9 cellular contexts compared by ENCODE assay signal in genomic region chr1:61337037-61337436, GRCh38.
DNase-seq lines count a peak whose midpoint lies in the region; ATAC-seq, FAIRE-seq and TF ChIP-seq lines count a peak whose summit lies in the region.
"Had no signal": no experiment of that assay in that cellular context is flagged by ENCODE, and none has a peak within 500 bp of the region (broad histone marks: within the 10 kb centered on the region; RNA-seq: fewer than 3 reads in every experiment).

No MANE protein-coding gene starts in this region.

- no peak for FAIRE-seq in bronchial epithelial cell (lab: Jason Lieb, UNC)

- peaks cover 28% of the 10 kb centered on the region for H3K4me1 ChIP-seq in lower lobe of right lung
- H3K4me1 ChIP-seq in thoracic aorta (ENCODE audit: control insufficient read depth in 1 of 2, low read depth in 2 of 2): peaks cover 28 to 62% of the 10 kb centered on the region in 2 donors
- no peaks in the 10 kb centered on the region for H3K4me1 ChIP-seq in effector memory CD4-positive, alpha-beta T cell (ENCODE audit: control insufficient read depth, insufficient read depth, low read length, poor library complexity, severe bottlenecking)

- peak; percentile 34 for TF ChIP-seq CTCF in bronchial epithelial cell (IDR thresholded peaks at IDR 0.05; ENCODE audit: insufficient read depth, low read length, severe bottlenecking)
- peak; percentile 15 for TF ChIP-seq CTCF in lower lobe of right lung (IDR thresholded peaks at IDR 0.05)
- TF ChIP-seq CTCF in thoracic aorta (IDR thresholded peaks at IDR 0.05): peak; percentile 10

- H3K4me3 ChIP-seq in bronchial epithelial cell (ENCODE audit: low read depth, low read length): no peak overlapping the region
- no peak overlapping the region for H3K4me3 ChIP-seq in lower lobe of right lung
- no peak overlapping the region for H3K4me3 ChIP-seq in thoracic aorta
- H3K4me3 ChIP-seq in effector memory CD4-positive, alpha-beta T cell (ENCODE audit: insufficient read depth, low read depth, low read length, poor library complexity, severe bottlenecking): no peak overlapping the region

- DNase-seq in NCI-H1105 treated with DMSO at 0.1 percent for 48 hours (lab: John Stamatoyannopoulos, UW) (peak; percentile 37), NCI-H1105 (lab: John Stamatoyannopoulos, UW) (no peak), bronchial epithelial cell (ENCODE audit: low read depth) (peak; percentile 28), lower lobe of right lung (no peak), thoracic aorta (ENCODE audit: low spot score) (no peak), NCI-H187 (lab: John Stamatoyannopoulos, UW) (no peak), midbrain (lab: John Stamatoyannopoulos, UW) (no peak)
- DNase-seq in effector memory CD4-positive, alpha-beta T cell: no peak
- DNase-seq: activated CD4-positive, alpha-beta memory T cell treated with anti-CD3 and anti-CD28 coated beads for 36 hours had no signal

- peak overlapping the region; percentile 83 for H3K27ac ChIP-seq in lower lobe of right lung
- peak overlapping the region; percentile 78 to 89 for H3K27ac ChIP-seq in thoracic aorta
- H3K27ac ChIP-seq in effector memory CD4-positive, alpha-beta T cell (ENCODE audit: insufficient read depth, low read length, poor library complexity, severe bottlenecking): no peak overlapping the region

- H3K9me3 ChIP-seq in lower lobe of right lung (no peaks in the 10 kb centered on the region), thoracic aorta (no peaks in the 10 kb centered on the region)
- no peaks in the 10 kb centered on the region for H3K9me3 ChIP-seq in effector memory CD4-positive, alpha-beta T cell (ENCODE audit: control insufficient read depth, low read length)

- ATAC-seq in lower lobe of right lung (no peak), thoracic aorta (ENCODE audit: insufficient number of reproducible peaks, low FRiP score, low read depth) (no peak)

- intact Hi-C loops in lower lobe of right lung (cut with DNase I): loop anchor here (10.0 kb wide), 1 partner anchor 242 kb away; no protein-coding TSS in a partner anchor

- H3K27me3 ChIP-seq in bronchial epithelial cell (ENCODE audit: control insufficient read depth, insufficient read depth, low read length): no peaks in the 10 kb centered on the region
- no peaks in the 10 kb centered on the region for H3K27me3 ChIP-seq in lower lobe of right lung (ENCODE audit: low read depth)
- no peaks in the 10 kb centered on the region for H3K27me3 ChIP-seq in thoracic aorta (replicated peaks; ENCODE audit: insufficient read depth)
- H3K27me3 ChIP-seq in effector memory CD4-positive, alpha-beta T cell (replicated peaks; ENCODE audit: control insufficient read depth, insufficient read depth, low read length, poor library complexity, severe bottlenecking): no peaks in the 10 kb centered on the region

- H3K36me3 ChIP-seq in bronchial epithelial cell (ENCODE audit: control insufficient read depth, insufficient read depth, low read length) (no peaks in the 10 kb centered on the region), lower lobe of right lung (no peaks in the 10 kb centered on the region), thoracic aorta (peaks cover 3% of the 10 kb centered on the region)
- H3K36me3 ChIP-seq in effector memory CD4-positive, alpha-beta T cell (ENCODE audit: control insufficient read depth, insufficient read depth, low read length): no peaks in the 10 kb centered on the region

Comparison
In these comparisons a context has a peak if more than half of its experiments do, and no peak if none do; other contexts are left out.
1. DNase-seq: peak in NCI-H1105 treated with DMSO at 0.1 percent for 48 hours (single experiment) and bronchial epithelial cell (single experiment); none in NCI-H1105 (single experiment), lower lobe of right lung (single experiment), thoracic aorta (single experiment), NCI-H187 (0 of 2), effector memory CD4-positive, alpha-beta T cell (0 of 3) and midbrain (single experiment).
2. Peak in every context shown above with its lines, with median percentiles within 50 percentile points of each other: CTCF ChIP-seq.